Comparison of ENCODE assay signal across 23 cellular contexts in genomic region chr5:133366966-133367365, GRCh38.
"Had no signal": no experiment of that assay in that cellular context is flagged by ENCODE, and none has a peak within 500 bp of the region (broad histone marks: within the 10 kb centered on the region; RNA-seq: fewer than 3 reads in every experiment).

No MANE protein-coding gene starts in this region.

- H3K9me2 ChIP-seq: SK-N-SH had no signal

- H3K27me3 ChIP-seq: breast epithelium had no signal

- H3K4me3 ChIP-seq: breast epithelium had no signal

- H3K9me3 ChIP-seq: breast epithelium, SK-N-SH had no signal

- ATAC-seq: activated CD4-positive, CD25-positive, alpha-beta regulatory T cell treated with anti-CD3 and anti-CD28 coated beads, Interleukin-2, amount 50 U/mL, for 24 hours; activated CD8-positive, alpha-beta T cell treated with anti-CD3 and anti-CD28 coated beads, Interleukin-2, amount 10 ng/mL, durations not matched to agents 7 days and 5 days had no signal

- H3K4me1 ChIP-seq: breast epithelium had no signal

- H3K9ac ChIP-seq: SK-N-SH had no signal

- H3K36me3 ChIP-seq: breast epithelium had no signal

- H3K4me2 ChIP-seq: SK-N-SH had no signal

- H3K27ac ChIP-seq: breast epithelium, VCaP had no signal

- DNase-seq: activated CD4-positive, alpha-beta T cell treated with anti-CD3 and anti-CD28 coated beads for 48 hours; activated CD4-positive, alpha-beta T cell treated with anti-CD3 and anti-CD28 coated beads, Interleukin-2, amount 50 U/mL, for 4 hours; activated CD8-positive, alpha-beta memory T cell treated with anti-CD3 and anti-CD28 coated beads, Interleukin-2, amount 50 U/mL, for 48 hours; activated CD8-positive, alpha-beta T cell treated with anti-CD3 and anti-CD28 coated beads, Interleukin-2, amount 10 ng/mL, durations not matched to agents 7 days and 5 days; activated naive CD4-positive, alpha-beta T cell treated with anti-CD3 and anti-CD28 coated beads, Interleukin-2, amount 50 U/mL, for 16 hours; activated naive CD8-positive, alpha-beta T cell treated with anti-CD3 and anti-CD28 coated beads, Interleukin-2, amount 10 ng/mL, durations not matched to agents 7 days and 5 days; activated T-cell treated with anti-CD3 and anti-CD28 coated beads, Interleukin-2, amount 50 U/mL, for 1 hour; aorta; caudate nucleus; MM.1S; NCI-H1105 treated with DMSO at 0.1 percent for 48 hours; NCI-H146; NCI-H1930; NCI-H2171; NCI-H2227 treated with DMSO at 0.1 percent for 48 hours; NCI-H446 treated with DMSO at 0.1 percent for 48 hours; NCI-H524 treated with DMSO at 0.1 percent for 48 hours; NCI-H748 treated with DMSO at 0.1 percent for 48 hours; SK-N-SH; T-helper 1 cell had no signal
